ENCODE assay signal across 8 cellular contexts in the genomic region with DNA sequence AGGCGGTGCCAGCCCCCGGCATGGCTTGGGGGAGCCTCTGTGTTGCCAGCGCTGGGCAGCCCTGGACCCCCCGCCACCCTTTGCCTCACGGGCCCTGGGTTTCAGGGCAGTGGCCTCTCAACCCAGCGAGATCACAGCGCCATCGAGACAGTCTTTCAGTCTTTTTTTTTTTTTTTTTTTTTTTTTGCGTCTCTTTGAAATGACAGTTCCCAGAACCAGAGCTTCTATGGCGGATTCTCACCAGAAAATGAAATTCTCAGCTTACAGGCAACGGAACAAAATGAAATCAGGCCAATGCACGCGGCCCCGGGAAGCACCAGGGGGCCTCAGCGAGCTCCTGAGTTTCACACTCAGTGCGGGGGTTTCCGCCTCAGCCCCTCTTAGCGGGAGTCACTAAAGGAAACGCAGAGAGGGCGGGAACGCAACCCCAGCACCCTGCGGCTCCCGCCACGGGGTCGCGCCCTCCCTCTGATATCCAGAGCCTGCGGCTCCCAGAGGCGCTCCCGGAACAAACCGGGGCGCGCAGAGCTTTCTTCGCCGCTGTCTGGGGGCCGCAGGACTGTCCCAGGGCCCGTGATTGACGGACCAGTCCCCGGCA. TPM values are rescaled to one million over a fixed set of nuclear protein-coding genes. Genes with fewer than 3 reads are reported as not detected.
DNase-seq lines count a peak whose midpoint lies in the region; ATAC-seq and TF ChIP-seq lines count a peak whose summit lies in the region.

No MANE protein-coding gene starts in this region.

- ATAC-seq in left colon (peak; percentile 41), GM19035 (IDR thresholded peaks at IDR 0.05; ENCODE audit: unreplicated experiment) (no peak)

- intact Hi-C loops in left colon (cut with DNase I, micrococcal nuclease), result no loop called here

- peak; percentile 89 for TF ChIP-seq CTCF in chondrocyte (IDR thresholded peaks at IDR 0.05)

- no peaks in the 10 kb centered on the region for H3K27me3 Mint-ChIP-seq in chondrocyte (ENCODE audit: low read depth)

- no peaks in the 10 kb centered on the region for H3K36me3 Mint-ChIP-seq in chondrocyte (ENCODE audit: low read depth)

- no peaks in the 10 kb centered on the region for H3K9me3 Mint-ChIP-seq in chondrocyte (ENCODE audit: low read depth)

- peak overlapping the region; percentile 96 for H3K27ac Mint-ChIP-seq in chondrocyte (ENCODE audit: unreplicated experiment)

- H3K4me3 Mint-ChIP-seq in chondrocyte (ENCODE audit: unreplicated experiment), result peak overlapping the region; percentile 66

- DNase-seq in SIG-M5 treated with dmso at 0.1 percent for 504 hours (lab: John Stamatoyannopoulos, UW; ENCODE audit: unreplicated experiment) (peak; percentile 43), SIG-M5 (lab: John Stamatoyannopoulos, UW) (no peak), NCI-H1694 treated with DMSO at 0.1 percent for 48 hours (lab: John Stamatoyannopoulos, UW) (peak; percentile 59), chondrocyte (ENCODE audit: low spot score) (peak; percentile 93), left colon (peak; percentile 66 to 70)
- DNase-seq in activated CD4-positive, alpha-beta T cell treated with anti-CD3 and anti-CD28 coated beads for 4 hours, result peak; percentile 79 to 82
- peak; percentile 74 to 76 for DNase-seq in stimulated activated CD4-positive, alpha-beta T cell treated with anti-CD3 and anti-CD28 coated beads, Interleukin-1b, Interleukin-23, amount 100 ng/mL, for 4 hours (ENCODE audit: low read depth in 2 of 2)

- peaks cover 53% of the 10 kb centered on the region for H3K4me1 Mint-ChIP-seq in chondrocyte (ENCODE audit: low read depth)

RNA-seq across cellular contexts. Expression of a gene that starts 8.0 kb away (rescaled TPM):
- total RNA-seq in chondrocyte, result 994 to 1,063 TPM (median 1,052 TPM) in 3 replicates
- total RNA-seq in left colon, result 100 to 1,000 TPM in 1 of 2 donors, 10 to 100 TPM in 1; 32.2 to 111 TPM
